1 cellular context compared by ENCODE assay signal in the genomic region with DNA sequence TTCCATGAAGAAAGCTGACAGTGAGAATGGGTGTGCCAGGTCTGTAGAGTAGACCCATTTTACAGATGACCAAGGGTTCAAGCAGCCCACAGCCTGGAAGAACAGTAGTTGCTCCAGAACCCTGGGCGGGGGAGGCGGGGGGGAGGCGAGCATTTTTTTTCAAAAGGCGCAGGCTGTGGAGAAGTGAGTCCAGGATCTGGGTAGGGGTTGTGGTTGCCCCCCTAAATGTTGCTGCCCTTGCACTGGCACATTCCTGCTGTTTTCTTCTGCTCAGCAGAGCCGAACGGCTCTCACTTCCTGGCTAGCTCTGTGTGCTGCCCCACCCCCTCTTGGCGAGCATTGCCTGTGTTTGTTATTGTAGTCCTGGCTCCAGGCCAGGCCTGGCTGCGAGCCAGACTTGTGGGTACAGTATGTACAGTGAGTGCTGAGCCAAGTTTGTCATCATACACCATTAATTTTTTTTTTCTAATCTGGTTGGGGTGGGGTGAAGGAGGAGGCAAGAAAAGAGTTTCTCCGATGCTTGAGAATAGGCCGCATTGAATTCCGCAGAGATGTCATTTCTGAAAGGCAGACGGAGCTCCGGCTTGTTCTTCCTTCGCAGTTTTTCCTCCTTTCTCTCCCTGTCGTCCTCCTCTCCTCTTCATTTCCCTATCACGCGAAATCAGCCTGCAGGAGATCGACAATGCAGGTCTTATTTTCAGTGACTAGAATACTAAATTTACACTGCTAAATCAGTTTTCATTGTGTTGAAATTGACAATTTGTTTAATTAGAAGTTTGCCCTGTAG.
A peak's percentile ranks its signal among the peaks of the same experiment; 100 is the strongest.
TF ChIP-seq lines count a peak whose summit lies in the region.

No MANE protein-coding gene starts in this region.

TF ChIP-seq in HEK293, 187 proteins besides CTCF, POLR2A, EP300 and RAD21 (continued from another document):
- peak; percentile 17 for TF ChIP-seq ZBTB26 (tag by site-specific recombination; optimal IDR thresholded peaks at IDR 0.05)
- TF ChIP-seq BCL6B (tag by site-specific recombination; IDR thresholded peaks at IDR 0.05): peak; percentile 66; the same call in 1 of the 2 replicates
- TF ChIP-seq ZNF133 (tag by site-specific recombination; IDR thresholded peaks at IDR 0.05): no peak
- TF ChIP-seq, protein P1, sequence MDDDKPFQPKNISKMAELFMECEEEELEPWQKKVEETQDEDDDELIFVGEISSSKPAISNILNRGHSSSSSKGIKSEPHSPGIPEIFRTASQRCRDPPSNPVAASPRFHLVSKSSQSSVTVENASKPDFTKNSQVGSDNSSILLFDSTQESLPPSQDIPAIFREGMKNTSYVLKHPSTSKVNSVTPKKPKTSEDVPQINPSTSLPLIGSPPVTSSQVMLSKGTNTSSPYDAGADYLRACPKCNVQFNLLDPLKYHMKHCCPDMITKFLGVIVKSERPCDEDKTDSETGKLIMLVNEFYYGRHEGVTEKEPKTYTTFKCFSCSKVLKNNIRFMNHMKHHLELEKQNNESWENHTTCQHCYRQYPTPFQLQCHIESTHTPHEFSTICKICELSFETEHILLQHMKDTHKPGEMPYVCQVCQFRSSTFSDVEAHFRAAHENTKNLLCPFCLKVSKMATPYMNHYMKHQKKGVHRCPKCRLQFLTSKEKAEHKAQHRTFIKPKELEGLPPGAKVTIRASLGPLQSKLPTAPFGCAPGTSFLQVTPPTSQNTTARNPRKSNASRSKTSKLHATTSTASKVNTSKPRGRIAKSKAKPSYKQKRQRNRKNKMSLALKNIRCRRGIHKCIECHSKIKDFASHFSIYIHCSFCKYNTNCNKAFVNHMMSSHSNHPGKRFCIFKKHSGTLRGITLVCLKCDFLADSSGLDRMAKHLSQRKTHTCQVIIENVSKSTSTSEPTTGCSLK (tag by site-specific recombination; IDR thresholded peaks at IDR 0.05): no peak
- TF ChIP-seq ZNF501 (tag by site-specific recombination; IDR thresholded peaks at IDR 0.05): peak; percentile 53; the same call in 1 of the 2 replicates
- peak; percentile 97 for TF ChIP-seq ZEB2 (tag by site-specific recombination; IDR thresholded peaks at IDR 0.05)
- TF ChIP-seq ZNF16 (tag by site-specific recombination; IDR thresholded peaks at IDR 0.05; ENCODE audit: low read depth): no peak
- no peak; the same call in 1 of the 2 replicates for TF ChIP-seq ZNF518A (tag by site-specific recombination; conservative IDR thresholded peaks at IDR 0.05; ENCODE audit: low read depth)
- TF ChIP-seq ZNF266 (tag by site-specific recombination; IDR thresholded peaks at IDR 0.05; ENCODE audit: low read depth): no peak
- peak; percentile 79 for TF ChIP-seq ZNF580 (tag by site-specific recombination; IDR thresholded peaks at IDR 0.05)
- no peak for TF ChIP-seq GLI4 (tag by site-specific recombination; IDR thresholded peaks at IDR 0.05)
- TF ChIP-seq, protein P2, sequence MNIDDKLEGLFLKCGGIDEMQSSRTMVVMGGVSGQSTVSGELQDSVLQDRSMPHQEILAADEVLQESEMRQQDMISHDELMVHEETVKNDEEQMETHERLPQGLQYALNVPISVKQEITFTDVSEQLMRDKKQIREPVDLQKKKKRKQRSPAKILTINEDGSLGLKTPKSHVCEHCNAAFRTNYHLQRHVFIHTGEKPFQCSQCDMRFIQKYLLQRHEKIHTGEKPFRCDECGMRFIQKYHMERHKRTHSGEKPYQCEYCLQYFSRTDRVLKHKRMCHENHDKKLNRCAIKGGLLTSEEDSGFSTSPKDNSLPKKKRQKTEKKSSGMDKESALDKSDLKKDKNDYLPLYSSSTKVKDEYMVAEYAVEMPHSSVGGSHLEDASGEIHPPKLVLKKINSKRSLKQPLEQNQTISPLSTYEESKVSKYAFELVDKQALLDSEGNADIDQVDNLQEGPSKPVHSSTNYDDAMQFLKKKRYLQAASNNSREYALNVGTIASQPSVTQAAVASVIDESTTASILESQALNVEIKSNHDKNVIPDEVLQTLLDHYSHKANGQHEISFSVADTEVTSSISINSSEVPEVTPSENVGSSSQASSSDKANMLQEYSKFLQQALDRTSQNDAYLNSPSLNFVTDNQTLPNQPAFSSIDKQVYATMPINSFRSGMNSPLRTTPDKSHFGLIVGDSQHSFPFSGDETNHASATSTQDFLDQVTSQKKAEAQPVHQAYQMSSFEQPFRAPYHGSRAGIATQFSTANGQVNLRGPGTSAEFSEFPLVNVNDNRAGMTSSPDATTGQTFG (tag by site-specific recombination; IDR thresholded peaks at IDR 0.05; ENCODE audit: borderline replicate concordance): no peak
- peak; percentile 58; the same call in 1 of the 2 replicates for TF ChIP-seq ZNF596 (tag by site-specific recombination; IDR thresholded peaks at IDR 0.05)
- no peak for TF ChIP-seq MYNN (tag by site-specific recombination; IDR thresholded peaks at IDR 0.05; ENCODE audit: borderline replicate concordance)
- TF ChIP-seq, protein P3, sequence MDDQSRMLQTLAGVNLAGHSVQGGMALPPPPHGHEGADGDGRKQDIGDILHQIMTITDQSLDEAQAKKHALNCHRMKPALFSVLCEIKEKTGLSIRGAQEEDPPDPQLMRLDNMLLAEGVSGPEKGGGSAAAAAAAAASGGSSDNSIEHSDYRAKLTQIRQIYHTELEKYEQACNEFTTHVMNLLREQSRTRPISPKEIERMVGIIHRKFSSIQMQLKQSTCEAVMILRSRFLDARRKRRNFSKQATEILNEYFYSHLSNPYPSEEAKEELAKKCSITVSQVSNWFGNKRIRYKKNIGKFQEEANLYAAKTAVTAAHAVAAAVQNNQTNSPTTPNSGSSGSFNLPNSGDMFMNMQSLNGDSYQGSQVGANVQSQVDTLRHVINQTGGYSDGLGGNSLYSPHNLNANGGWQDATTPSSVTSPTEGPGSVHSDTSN (CRISPR knock-in tag; IDR thresholded peaks at IDR 0.05): no peak
- TF ChIP-seq SALL2 (tag by site-specific recombination; IDR thresholded peaks at IDR 0.05; ENCODE audit: borderline replicate concordance): no peak
- no peak for TF ChIP-seq ZNF175 (tag by site-specific recombination; IDR thresholded peaks at IDR 0.05)
- TF ChIP-seq ZBTB21 (tag by site-specific recombination; IDR thresholded peaks at IDR 0.05): peak; percentile 88
- TF ChIP-seq ZNF830 (tag by site-specific recombination; IDR thresholded peaks at IDR 0.05; ENCODE audit: low read depth): no peak
- TF ChIP-seq, protein P4, sequence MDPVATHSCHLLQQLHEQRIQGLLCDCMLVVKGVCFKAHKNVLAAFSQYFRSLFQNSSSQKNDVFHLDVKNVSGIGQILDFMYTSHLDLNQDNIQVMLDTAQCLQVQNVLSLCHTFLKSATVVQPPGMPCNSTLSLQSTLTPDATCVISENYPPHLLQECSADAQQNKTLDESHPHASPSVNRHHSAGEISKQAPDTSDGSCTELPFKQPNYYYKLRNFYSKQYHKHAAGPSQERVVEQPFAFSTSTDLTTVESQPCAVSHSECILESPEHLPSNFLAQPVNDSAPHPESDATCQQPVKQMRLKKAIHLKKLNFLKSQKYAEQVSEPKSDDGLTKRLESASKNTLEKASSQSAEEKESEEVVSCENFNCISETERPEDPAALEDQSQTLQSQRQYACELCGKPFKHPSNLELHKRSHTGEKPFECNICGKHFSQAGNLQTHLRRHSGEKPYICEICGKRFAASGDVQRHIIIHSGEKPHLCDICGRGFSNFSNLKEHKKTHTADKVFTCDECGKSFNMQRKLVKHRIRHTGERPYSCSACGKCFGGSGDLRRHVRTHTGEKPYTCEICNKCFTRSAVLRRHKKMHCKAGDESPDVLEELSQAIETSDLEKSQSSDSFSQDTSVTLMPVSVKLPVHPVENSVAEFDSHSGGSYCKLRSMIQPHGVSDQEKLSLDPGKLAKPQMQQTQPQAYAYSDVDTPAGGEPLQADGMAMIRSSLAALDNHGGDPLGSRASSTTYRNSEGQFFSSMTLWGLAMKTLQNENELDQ (tag by site-specific recombination; IDR thresholded peaks at IDR 0.05; ENCODE audit: low read depth): no peak
- TF ChIP-seq BCL11B (tag by site-specific recombination; IDR thresholded peaks at IDR 0.05; ENCODE audit: low read depth): peak; percentile 82
- TF ChIP-seq ZNF202 (tag by site-specific recombination; IDR thresholded peaks at IDR 0.05; ENCODE audit: borderline replicate concordance): no peak
- peak; percentile 70; the same call in 1 of the 2 replicates for TF ChIP-seq TRIM28 (IDR thresholded peaks at IDR 0.05; ENCODE audit: borderline replicate concordance, low read length)
- 0 out of 2 replicates have a peak, but pooled peaks have one; percentile 66 for TF ChIP-seq OVOL3 (tag by site-specific recombination; IDR thresholded peaks at IDR 0.05)
